In the genomic region with DNA sequence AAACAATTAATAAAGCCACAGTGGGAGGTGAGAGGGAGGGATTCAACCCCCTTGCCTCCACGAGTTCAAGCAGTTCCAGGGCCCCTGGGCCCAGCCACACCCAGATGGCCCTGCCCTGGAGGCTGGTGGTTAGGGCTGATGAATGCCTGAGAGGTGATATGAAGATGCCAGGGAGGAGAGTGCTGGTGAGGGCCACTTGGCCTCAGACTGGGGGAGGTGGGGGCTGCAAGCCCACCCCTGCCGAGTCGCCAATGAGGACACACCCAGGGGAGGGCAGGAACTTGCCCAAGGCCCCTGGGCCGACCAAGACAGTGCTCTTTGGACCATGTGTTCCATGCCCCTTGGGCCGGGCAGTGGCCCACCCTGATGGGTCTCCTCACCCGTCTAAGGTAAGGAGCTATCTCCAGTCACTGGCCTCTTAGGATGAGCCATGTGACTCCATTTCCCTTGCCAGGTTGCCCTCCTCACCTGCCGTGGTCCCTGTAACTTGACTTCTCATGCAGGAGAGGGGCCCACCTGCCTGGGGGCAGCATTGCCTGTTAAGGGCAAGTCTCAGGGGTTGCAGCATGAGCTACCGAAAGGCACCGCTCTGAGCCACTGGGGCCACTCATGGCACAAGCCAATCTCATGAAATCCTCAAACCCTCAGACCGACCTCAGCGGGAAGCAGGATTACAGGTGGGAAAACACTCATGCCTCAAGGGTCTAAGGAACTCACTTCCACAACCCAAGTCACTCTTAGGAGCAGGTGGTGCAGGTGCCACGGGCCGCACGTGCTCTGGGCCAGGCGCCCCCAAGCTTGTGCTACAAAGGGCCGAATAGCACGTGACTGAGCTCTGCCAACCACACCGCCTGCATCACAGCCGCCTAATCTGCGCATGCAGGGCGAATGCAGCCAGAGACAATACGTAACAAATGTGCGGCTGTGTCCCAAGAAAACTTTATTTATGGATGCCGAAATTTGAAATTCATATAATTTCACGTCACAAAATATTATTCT, we compare ENCODE assay signal across 1 cellular context.
TF ChIP-seq lines count a peak whose summit lies in the region.

No MANE protein-coding gene starts in this region.

TF ChIP-seq in HepG2, 621 proteins besides CTCF, POLR2A, EP300 and RAD21 (continued from another document):
- TF ChIP-seq, protein P1, sequence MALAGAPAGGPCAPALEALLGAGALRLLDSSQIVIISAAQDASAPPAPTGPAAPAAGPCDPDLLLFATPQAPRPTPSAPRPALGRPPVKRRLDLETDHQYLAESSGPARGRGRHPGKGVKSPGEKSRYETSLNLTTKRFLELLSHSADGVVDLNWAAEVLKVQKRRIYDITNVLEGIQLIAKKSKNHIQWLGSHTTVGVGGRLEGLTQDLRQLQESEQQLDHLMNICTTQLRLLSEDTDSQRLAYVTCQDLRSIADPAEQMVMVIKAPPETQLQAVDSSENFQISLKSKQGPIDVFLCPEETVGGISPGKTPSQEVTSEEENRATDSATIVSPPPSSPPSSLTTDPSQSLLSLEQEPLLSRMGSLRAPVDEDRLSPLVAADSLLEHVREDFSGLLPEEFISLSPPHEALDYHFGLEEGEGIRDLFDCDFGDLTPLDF (CRISPR knock-in tag; IDR thresholded peaks at IDR 0.05), result no peak
- TF ChIP-seq, protein P2, sequence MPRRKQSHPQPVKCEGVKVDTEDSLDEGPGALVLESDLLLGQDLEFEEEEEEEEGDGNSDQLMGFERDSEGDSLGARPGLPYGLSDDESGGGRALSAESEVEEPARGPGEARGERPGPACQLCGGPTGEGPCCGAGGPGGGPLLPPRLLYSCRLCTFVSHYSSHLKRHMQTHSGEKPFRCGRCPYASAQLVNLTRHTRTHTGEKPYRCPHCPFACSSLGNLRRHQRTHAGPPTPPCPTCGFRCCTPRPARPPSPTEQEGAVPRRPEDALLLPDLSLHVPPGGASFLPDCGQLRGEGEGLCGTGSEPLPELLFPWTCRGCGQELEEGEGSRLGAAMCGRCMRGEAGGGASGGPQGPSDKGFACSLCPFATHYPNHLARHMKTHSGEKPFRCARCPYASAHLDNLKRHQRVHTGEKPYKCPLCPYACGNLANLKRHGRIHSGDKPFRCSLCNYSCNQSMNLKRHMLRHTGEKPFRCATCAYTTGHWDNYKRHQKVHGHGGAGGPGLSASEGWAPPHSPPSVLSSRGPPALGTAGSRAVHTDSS (CRISPR knock-in tag; conservative IDR thresholded peaks at IDR 0.05), result no peak
